In the genomic region with DNA sequence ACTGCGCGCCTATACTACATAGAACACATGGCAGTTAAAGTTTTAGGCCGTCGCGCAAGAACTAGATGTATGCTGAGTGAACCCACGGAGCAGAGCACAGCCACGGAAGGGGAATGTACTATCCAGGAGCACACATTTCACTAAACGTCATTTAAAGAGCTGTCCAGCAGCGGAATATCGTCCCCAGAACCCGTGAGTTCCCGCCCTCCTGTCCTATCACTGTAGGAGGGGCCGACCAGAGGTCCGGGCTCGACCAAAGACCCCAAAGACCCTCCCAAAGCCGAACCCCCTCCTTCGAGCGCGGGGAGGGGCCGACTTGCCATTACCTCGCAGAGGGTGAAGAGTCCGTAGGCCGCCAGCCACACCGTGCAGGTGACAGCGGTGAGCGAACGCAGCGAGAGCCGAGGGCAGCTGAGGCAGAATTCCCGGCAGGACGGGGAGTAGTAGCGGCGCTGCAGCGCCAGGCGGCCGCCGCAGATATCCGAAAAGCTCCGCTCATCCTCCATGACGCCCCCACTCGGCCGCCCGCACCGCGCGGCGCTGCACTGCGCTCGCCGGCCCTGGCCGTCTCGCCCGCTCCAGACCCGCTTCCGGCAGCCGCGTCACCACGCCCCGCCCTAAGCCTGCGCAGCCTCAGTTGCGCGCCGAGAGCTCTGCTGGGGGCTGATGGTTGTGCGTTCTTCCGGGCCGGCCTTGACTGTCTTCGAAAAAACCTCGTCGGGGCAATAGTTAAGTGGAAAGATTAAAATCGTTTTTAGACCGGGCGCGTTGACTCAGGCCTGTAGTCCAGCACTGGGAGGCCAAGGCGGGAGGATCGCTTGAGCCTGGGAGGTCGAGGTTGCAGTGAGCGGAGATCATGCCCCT, we compare ENCODE assay signal across 8 cellular contexts. TPM values are rescaled to one million over a fixed set of nuclear protein-coding genes. Genes with fewer than 3 reads are reported as not detected.
DNase-seq lines count a peak whose midpoint lies in the region; ATAC-seq, FAIRE-seq and TF ChIP-seq lines count a peak whose summit lies in the region.

A gene with protein sequence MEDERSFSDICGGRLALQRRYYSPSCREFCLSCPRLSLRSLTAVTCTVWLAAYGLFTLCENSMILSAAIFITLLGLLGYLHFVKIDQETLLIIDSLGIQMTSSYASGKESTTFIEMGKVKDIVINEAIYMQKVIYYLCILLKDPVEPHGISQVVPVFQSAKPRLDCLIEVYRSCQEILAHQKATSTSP (minus strand): TSS at position 571 of the 864 bp plus-strand sequence. CDS start 65 bp downstream, at position 506.

- TF ChIP-seq CTCF in D721Med (IDR thresholded peaks at IDR 0.05; ENCODE audit: insufficient read depth, missing control alignments) (peak; percentile 37), OCI-LY7 (conservative IDR thresholded peaks at IDR 0.05; ENCODE audit: low read length) (peak; percentile 75), epithelial cell of esophagus (IDR thresholded peaks at IDR 0.05; ENCODE audit: insufficient read depth, low read depth, low read length, missing control alignments) (peak; percentile 51), mucosa of descending colon (IDR thresholded peaks at IDR 0.05) (peak; percentile 59)

- H3K9me3 ChIP-seq in HUES48 (ENCODE audit: control insufficient read depth, insufficient read depth, low read length), result no peaks in the 10 kb centered on the region
- no peaks in the 10 kb centered on the region; the same call in 1 of the 2 replicates for H3K9me3 ChIP-seq in OCI-LY7 (ENCODE audit: low read length)
- no peaks in the 10 kb centered on the region for H3K9me3 ChIP-seq in mucosa of descending colon

- no TSS peak for BruUV-seq in OCI-LY7 (replicated peaks; lab: Mats Ljungman, UMichigan)

- H3K4me3 ChIP-seq in HUES48 (ENCODE audit: low read depth, low read length), result peak within 1 kb of the TSS; percentile 79
- H3K4me3 ChIP-seq in OCI-LY7 (ENCODE audit: low read depth, low read length, poor library complexity, severe bottlenecking), result peak within 1 kb of the TSS; percentile 79
- H3K4me3 ChIP-seq in epithelial cell of esophagus (ENCODE audit: low read length), result peak within 1 kb of the TSS; percentile 82
- H3K4me3 ChIP-seq in mucosa of descending colon, result peak within 1 kb of the TSS; percentile 83

- no peaks in the 10 kb centered on the region for H3K9me2 ChIP-seq in OCI-LY7 (ENCODE audit: insufficient read depth, low read length)

- peaks cover 7% of the 10 kb centered on the region; the same call in 1 of the 2 replicates for H3K79me2 ChIP-seq in OCI-LY7 (ENCODE audit: insufficient read depth, low read depth, low read length)

- peaks cover 43% of the 10 kb centered on the region for H3K27me3 ChIP-seq in HUES48 (ENCODE audit: control insufficient read depth, insufficient read depth, low read length)

- H3K36me3 ChIP-seq in HUES48 (ENCODE audit: control insufficient read depth, insufficient read depth, low read length) (no peaks in the 10 kb centered on the region), OCI-LY7 (ENCODE audit: insufficient read depth, low read length) (peaks cover 3% of the 10 kb centered on the region; the same call in 1 of the 2 replicates), mucosa of descending colon (ENCODE audit: low read depth) (no peaks in the 10 kb centered on the region)

- no peaks in the 10 kb centered on the region for H4K20me1 ChIP-seq in OCI-LY7 (ENCODE audit: insufficient read depth, low read length)

- H3K9ac ChIP-seq in HUES48 (ENCODE audit: low read depth, low read length), result no peak within 1 kb of the TSS; the same call in 1 of the 2 replicates

- H3K27ac ChIP-seq in HUES48 (ENCODE audit: low read depth, low read length) (peak within 1 kb of the TSS; percentile 72), OCI-LY7 (ENCODE audit: low read depth, low read length, poor library complexity, severe bottlenecking) (no peak within 1 kb of the TSS)

- POLR2A ChIA-PET in OCI-LY7 (lab: Charles Lee), result interaction anchor here (0.6 to 1.6 kb wide), 13 partner anchors 9 to 240 kb away, joined by 3 to 5 read pairs (median 3); partner anchors contain the start of genes ATP6V1D, EIF2S1 and RDH11

- intact Hi-C loops in OCI-LY7 (cut with micrococcal nuclease; ENCODE audit: unreplicated experiment) (loop anchor here (1.0 to 10.0 kb wide), 2 partner anchors 19 to 215 kb away; partner anchors contain the start of genes ARG2, RAD51B and ZFYVE26), mucosa of descending colon (cut with DNase I, micrococcal nuclease) (no loop called here)

- DNase-seq in D721Med (ENCODE audit: insufficient read length, low spot score) (peak; percentile 85), OCI-LY7 (ENCODE audit: low spot score) (peak; percentile 91), activated T-cell treated with anti-CD3 and anti-CD28 coated beads for 4 hours (peak; percentile 93), epithelial cell of esophagus (ENCODE audit: low read depth) (peak; percentile 91), mucosa of descending colon (peak; percentile 92 to 97 (median 93))
- DNase-seq in stimulated activated CD8-positive, alpha-beta memory T cell treated with anti-CD3 and anti-CD28 coated beads, Interleukin-4, amount 100 ng/mL, for 4 hours (ENCODE audit: low read depth in 2 of 2, low spot score in 1 of 2), result peak; percentile 83 to 87

- CTCF ChIA-PET in OCI-LY7 (lab: Charles Lee; ENCODE audit: unreplicated experiment), result interaction anchor here (0.6 to 1.9 kb wide), 8 partner anchors 10 to 1316 kb away, joined by 3 to 6 read pairs (median 3); partner anchors contain the start of genes ATP6V1D, EIF2S1 and RDH11

- H3K4me1 ChIP-seq in HUES48 (ENCODE audit: control insufficient read depth, insufficient read depth, low read length) (peaks cover 6% of the 10 kb centered on the region; the same call in 1 of the 2 replicates), OCI-LY7 (ENCODE audit: insufficient read depth, low read length, poor library complexity, severe bottlenecking) (peaks cover 22% of the 10 kb centered on the region), mucosa of descending colon (ENCODE audit: low read depth) (peaks cover 7% of the 10 kb centered on the region)

- H2AFZ ChIP-seq in OCI-LY7 (ENCODE audit: low read length), result peak within 1 kb of the TSS; percentile 53

- ATAC-seq in GM21381 (IDR thresholded peaks at IDR 0.05; ENCODE audit: unreplicated experiment) (peak; percentile 93), mucosa of descending colon (peak; percentile 99)

- no peak for FAIRE-seq in D721Med (lab: Jason Lieb, UNC)

- H3K4me2 ChIP-seq in OCI-LY7 (ENCODE audit: low read length), result peak within 1 kb of the TSS; percentile 77

RNA-seq across cellular contexts. Expression of the gene that starts here (rescaled TPM):
- 19.7 and 23.0 TPM in 2 replicates for total RNA-seq in OCI-LY7 (2014; rRNA removed; shearing (Covaris generic))
- 12.0 and 15.5 TPM in 2 replicates for total RNA-seq in OCI-LY7 (2022)
- total RNA-seq in mucosa of descending colon, result 10 to 100 TPM; 16.6 to 20.0 (median 16.7) TPM
